In genomic region chr10:91711885-91712284, GRCh38 we compare ENCODE assay signal across 11 cellular contexts.
DNase-seq lines count a peak whose midpoint lies in the region; ATAC-seq and TF ChIP-seq lines count a peak whose summit lies in the region.
"Had no signal": no experiment of that assay in that cellular context is flagged by ENCODE, and none has a peak within 500 bp of the region (broad histone marks: within the 10 kb centered on the region; RNA-seq: fewer than 3 reads in every experiment).

No MANE protein-coding gene starts in this region.

- H3K27ac ChIP-seq in suprapubic skin: peak overlapping the region; percentile 14

- peaks cover 19% of the 10 kb centered on the region for H3K27me3 Mint-ChIP-seq in activated T-helper 17 cell treated with anti-CD3 and anti-CD28 coated beads, Interleukin-2, amount 50 U/mL, for 72 hours

- no peaks in the 10 kb centered on the region for H3K27me3 ChIP-seq in suprapubic skin

- DNase-seq in NCI-H69 (lab: John Stamatoyannopoulos, UW): peak; percentile 48
- DNase-seq in suprapubic skin (ENCODE audit: low spot score in 2 of 2): no peak
- no peak for DNase-seq in Ammon's horn (ENCODE audit: low spot score)
- no peak for DNase-seq in stimulated activated naive CD4-positive, alpha-beta T cell treated with Interleukin-2 at 50 U/mL for 16 hours (lab: John Stamatoyannopoulos, UW)
- DNase-seq: anterior cingulate cortex; DMS79 treated with DMSO at 0.1 percent for 48 hours; effector memory CD8-positive, alpha-beta T cell; KBM-7 had no signal

- no peak overlapping the region for H3K4me3 Mint-ChIP-seq in activated T-helper 17 cell treated with anti-CD3 and anti-CD28 coated beads, Interleukin-2, amount 50 U/mL, for 72 hours
- H3K4me3 Mint-ChIP-seq: effector memory CD8-positive, alpha-beta T cell had no signal

- no peaks in the 10 kb centered on the region for H3K36me3 ChIP-seq in suprapubic skin

- TF ChIP-seq CTCF in suprapubic skin (IDR thresholded peaks at IDR 0.05): no peak

- H3K36me3 Mint-ChIP-seq in activated T-helper 17 cell treated with anti-CD3 and anti-CD28 coated beads, Interleukin-2, amount 50 U/mL, for 72 hours (ENCODE audit: low read depth): no peaks in the 10 kb centered on the region

- no peak overlapping the region for H3K4me3 ChIP-seq in suprapubic skin

- H3K27ac Mint-ChIP-seq in activated T-helper 17 cell treated with anti-CD3 and anti-CD28 coated beads, Interleukin-2, amount 50 U/mL, for 72 hours: no peak overlapping the region
- H3K27ac Mint-ChIP-seq: effector memory CD8-positive, alpha-beta T cell had no signal

- peaks cover 4% of the 10 kb centered on the region for H3K4me1 ChIP-seq in suprapubic skin

- ATAC-seq in GM19397 (IDR thresholded peaks at IDR 0.05; ENCODE audit: unreplicated experiment) (peak; percentile 46), HG02840 (IDR thresholded peaks at IDR 0.05; ENCODE audit: low FRiP score, unreplicated experiment) (peak; percentile 68)
- ATAC-seq in activated T-helper 17 cell treated with anti-CD3 and anti-CD28 coated beads, Interleukin-2, amount 50 U/mL, for 72 hours (replicated peaks): no peak
- ATAC-seq: effector memory CD8-positive, alpha-beta T cell had no signal

- H3K4me1 Mint-ChIP-seq in activated T-helper 17 cell treated with anti-CD3 and anti-CD28 coated beads, Interleukin-2, amount 50 U/mL, for 72 hours: no peaks in the 10 kb centered on the region

- TF ChIP-seq EP300 in suprapubic skin (IDR thresholded peaks at IDR 0.05): no peak

- H3K9me3 ChIP-seq in suprapubic skin: no peaks in the 10 kb centered on the region

- no peak for TF ChIP-seq POLR2A in suprapubic skin (IDR thresholded peaks at IDR 0.05)

- H3K9me3 Mint-ChIP-seq in activated T-helper 17 cell treated with anti-CD3 and anti-CD28 coated beads, Interleukin-2, amount 50 U/mL, for 72 hours: no peaks in the 10 kb centered on the region
- H3K9me3 Mint-ChIP-seq: effector memory CD8-positive, alpha-beta T cell had no signal
